15 cellular contexts compared by ENCODE assay signal in the genomic region with DNA sequence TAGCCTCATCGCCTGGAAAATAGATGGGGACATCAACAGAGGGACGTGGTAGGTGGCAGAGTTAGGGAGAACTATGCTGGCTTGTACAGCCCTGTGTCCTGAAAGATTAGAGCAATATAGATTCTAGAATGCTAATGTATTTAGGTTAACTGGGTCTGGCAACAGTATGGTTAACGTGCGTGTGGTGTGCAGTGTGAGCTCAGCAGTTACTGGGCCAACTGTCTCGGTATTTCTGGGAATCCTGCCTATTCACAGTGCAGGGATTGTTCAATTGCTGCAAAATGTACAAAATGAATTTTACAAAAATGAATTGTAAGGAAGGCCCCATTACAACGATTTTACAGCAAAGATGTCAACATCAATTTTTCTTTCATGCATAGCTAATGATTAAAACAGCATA. TPM values are rescaled to one million over a fixed set of nuclear protein-coding genes. Genes with fewer than 3 reads are reported as not detected.
DNase-seq lines count a peak whose midpoint lies in the region; ATAC-seq and TF ChIP-seq lines count a peak whose summit lies in the region.
"Had no signal": no experiment of that assay in that cellular context is flagged by ENCODE, and none has a peak within 500 bp of the region (broad histone marks: within the 10 kb centered on the region; RNA-seq: fewer than 3 reads in every experiment).

No MANE protein-coding gene starts in this region.

- H3K4me3 Mint-ChIP-seq in HFFc6 = no peak overlapping the region
- no peak overlapping the region for H3K4me3 Mint-ChIP-seq in progenitor cell of endocrine pancreas (ENCODE audit: low read depth)
- H3K4me3 Mint-ChIP-seq in activated T-cell treated with anti-CD3 and anti-CD28 coated beads, Interleukin-2, amount 50 U/mL, for 4 hours = no peak overlapping the region

- DNase-seq in HFFc6 (no peak), body of pancreas (no peak), heart left ventricle (peak in 1 of 5 donors; percentile 25), progenitor cell of endocrine pancreas (ENCODE audit: low spot score, unreplicated experiment) (no peak), MV-4-11 (lab: John Stamatoyannopoulos, UW) (no peak)
- DNase-seq in activated T-cell treated with anti-CD3 and anti-CD28 coated beads, Interleukin-2, amount 50 U/mL, for 4 hours = no peak
- DNase-seq: activated CD4-positive, alpha-beta T cell treated with anti-CD3 and anti-CD28 coated beads, Interleukin-2, amount 50 U/mL, for 4 hours; mucosa of descending colon; NCI-H524 treated with DMSO at 0.1 percent for 48 hours; right lobe of liver had no signal

- intact Hi-C loops in body of pancreas (cut with DNase I) = no loop called here
- intact Hi-C loops in heart left ventricle (cut with DNase I) = loop anchor here in 1 of 10 donors (10.0 kb wide), 1 partner anchor 185 kb away; no protein-coding TSS in a partner anchor

- H3K36me3 ChIP-seq in body of pancreas (replicated peaks in 1 of 2; ENCODE audit: insufficient read depth in 1 of 2, low read depth in 2 of 2) (peaks cover 0 to 2% of the 10 kb centered on the region in 2 donors), heart left ventricle (peaks cover 0 to 51% (median 6%) of the 10 kb centered on the region in 9 donors)
- H3K36me3 ChIP-seq: BLaER1 treated with 17β-estradiol and CSF1 and Interleukin-3, amounts not matched to agents 10 nM and 100 nM had no signal

- peaks cover 25% of the 10 kb centered on the region for H3K4me1 ChIP-seq in body of pancreas
- H3K4me1 ChIP-seq in heart left ventricle = peaks cover 0 to 52% (median 32%) of the 10 kb centered on the region in 12 donors
- H3K4me1 ChIP-seq: BLaER1 treated with 17β-estradiol and CSF1 and Interleukin-3, amounts not matched to agents 10 nM and 100 nM had no signal

- ATAC-seq in body of pancreas (no peak), heart left ventricle (peak in 3 of 4 donors; percentile 41 to 70 (median 68)), GM19328 (IDR thresholded peaks at IDR 0.05; ENCODE audit: unreplicated experiment) (no peak)
- no peak for ATAC-seq in activated CD4-positive, CD25-positive, alpha-beta regulatory T cell treated with anti-CD3 and anti-CD28 coated beads, Interleukin-2, amount 50 U/mL, for 24 hours
- no peak for ATAC-seq in activated T-cell treated with anti-CD3 and anti-CD28 coated beads, Interleukin-2, amount 50 U/mL, for 4 hours
- ATAC-seq: mucosa of descending colon had no signal

- H3K36me3 Mint-ChIP-seq in HFFc6 (ENCODE audit: low read depth) (peaks cover 46% of the 10 kb centered on the region), progenitor cell of endocrine pancreas (ENCODE audit: insufficient read depth) (peaks cover 30% of the 10 kb centered on the region)
- no peaks in the 10 kb centered on the region for H3K36me3 Mint-ChIP-seq in activated T-cell treated with anti-CD3 and anti-CD28 coated beads, Interleukin-2, amount 50 U/mL, for 4 hours (ENCODE audit: insufficient read depth)

- WGBS in body of pancreas, 2 donors = 41 to 42% methylated on average over 6 of the region's 6 CpGs
- WGBS in heart left ventricle, 4 donors = 34 to 42% (median 35%) methylated on average over 6 of the region's 6 CpGs

- H3K27ac Mint-ChIP-seq in HFFc6 (0 out of 2 replicates have a peak overlapping the region, but pooled peaks have one; percentile 8), progenitor cell of endocrine pancreas (peak overlapping the region; percentile 75)

- H3K9me3 Mint-ChIP-seq in HFFc6 (no peaks in the 10 kb centered on the region), progenitor cell of endocrine pancreas (ENCODE audit: low read depth) (no peaks in the 10 kb centered on the region)
- no peaks in the 10 kb centered on the region for H3K9me3 Mint-ChIP-seq in activated T-cell treated with anti-CD3 and anti-CD28 coated beads, Interleukin-2, amount 50 U/mL, for 4 hours

- H3K9me3 ChIP-seq in body of pancreas (no peaks in the 10 kb centered on the region), heart left ventricle (no peaks in the 10 kb centered on the region)
- H3K9me3 ChIP-seq: BLaER1 treated with 17β-estradiol and CSF1 and Interleukin-3, amounts not matched to agents 10 nM and 100 nM; mucosa of descending colon; right lobe of liver had no signal

- H3K27me3 ChIP-seq in body of pancreas (no peaks in the 10 kb centered on the region), heart left ventricle (no peaks in the 10 kb centered on the region)
- H3K27me3 ChIP-seq: BLaER1 treated with 17β-estradiol and CSF1 and Interleukin-3, amounts not matched to agents 10 nM and 100 nM; right lobe of liver had no signal

- H3K4me3 ChIP-seq in body of pancreas (no peak overlapping the region), heart left ventricle (no peak overlapping the region)
- H3K4me3 ChIP-seq: BLaER1 treated with 17β-estradiol and CSF1 and Interleukin-3, amounts not matched to agents 10 nM and 100 nM; mucosa of descending colon; right lobe of liver had no signal

- H3K27me3 Mint-ChIP-seq in HFFc6 (ENCODE audit: insufficient read depth) (no peaks in the 10 kb centered on the region), progenitor cell of endocrine pancreas (no peaks in the 10 kb centered on the region)
- H3K27me3 Mint-ChIP-seq in activated T-cell treated with anti-CD3 and anti-CD28 coated beads, Interleukin-2, amount 50 U/mL, for 4 hours (ENCODE audit: low read depth) = no peaks in the 10 kb centered on the region

- H3K27ac ChIP-seq in body of pancreas = peak overlapping the region; percentile 2 to 65 (median 20)
- H3K27ac ChIP-seq in heart left ventricle = peak overlapping the region in 6 of 12 donors; percentile 11 to 60 (median 34)
- H3K27ac ChIP-seq: BLaER1 treated with 17β-estradiol and CSF1 and Interleukin-3, amounts not matched to agents 10 nM and 100 nM; epithelial cell of prostate; right lobe of liver; RWPE1 had no signal

- no peak for TF ChIP-seq POLR2A in body of pancreas (IDR thresholded peaks at IDR 0.05)
- no peak for TF ChIP-seq POLR2A in heart left ventricle (IDR thresholded peaks at IDR 0.05)

- TF ChIP-seq CTCF in HFFc6 (IDR thresholded peaks at IDR 0.05) = no peak
- no peak for TF ChIP-seq CTCF in body of pancreas (IDR thresholded peaks at IDR 0.05)
- TF ChIP-seq CTCF in heart left ventricle (IDR thresholded peaks at IDR 0.05) = no peak
- no peak for TF ChIP-seq CTCF in progenitor cell of endocrine pancreas (IDR thresholded peaks at IDR 0.05; ENCODE audit: unreplicated experiment)

- peaks cover 52% of the 10 kb centered on the region for H3K4me1 Mint-ChIP-seq in HFFc6 (ENCODE audit: low read depth)
- H3K4me1 Mint-ChIP-seq in progenitor cell of endocrine pancreas (ENCODE audit: low read depth) = peaks cover 47% of the 10 kb centered on the region
- no peaks in the 10 kb centered on the region for H3K4me1 Mint-ChIP-seq in activated T-cell treated with anti-CD3 and anti-CD28 coated beads, Interleukin-2, amount 50 U/mL, for 4 hours (ENCODE audit: low read depth)

RNA-seq across cellular contexts. Expression of a gene that starts 20.6 kb away (rescaled TPM):
- total RNA-seq in HFFc6 (2021; fragmentation: NEBNext Ultra II Directional; extraction: Animal tissue kit (Norgen Biotek cat#: 25700)) = 10 to 100 TPM; 31.8 to 48.0 (median 42.8) TPM
- 10 to 100 TPM; 11.9 to 86.0 TPM for total RNA-seq in body of pancreas
- total RNA-seq in heart left ventricle = 10 to 100 TPM; 38.3 to 56.2 (median 49.7) TPM
- polyA plus RNA-seq in heart left ventricle = 10 to 100 TPM; 13.2 to 89.7 TPM
- 133 and 143 TPM in 2 replicates for total RNA-seq in progenitor cell of endocrine pancreas
- total RNA-seq in activated T-cell treated with anti-CD3 and anti-CD28 coated beads, Interleukin-2, amount 50 U/mL, for 4 hours = under 1 TPM in 1 of 3 donors, not detected in 2; 0.20 TPM

Comparison
In these comparisons a context has a peak if more than half of its experiments do, and no peak if none do; other contexts are left out.
1. ATAC-seq: peak in heart left ventricle (3 of 4); none in body of pancreas (single experiment), GM19328 (single experiment), activated CD4-positive, CD25-positive, alpha-beta regulatory T cell treated with anti-CD3 and anti-CD28 coated beads, Interleukin-2, amount 50 U/mL, for 24 hours (0 of 2) and activated T-cell treated with anti-CD3 and anti-CD28 coated beads, Interleukin-2, amount 50 U/mL, for 4 hours (0 of 2).
2. RNA of a gene that starts 20.6 kb away (total RNA-seq): 133 to 143 TPM in progenitor cell of endocrine pancreas, 11.9 to 86.0 TPM in body of pancreas, 38.3 to 56.2 TPM in heart left ventricle and 31.8 to 48.0 TPM in HFFc6; 0.20 TPM in activated T-cell treated with anti-CD3 and anti-CD28 coated beads, Interleukin-2, amount 50 U/mL, for 4 hours; every median in the first group is over 10 times any median in the second.